ENCODE assay signal across 17 cellular contexts in genomic region chr15:22810033-22810734, GRCh38. TPM values are rescaled to one million over a fixed set of nuclear protein-coding genes. Genes with fewer than 3 reads are reported as not detected.
DNase-seq lines count a peak whose midpoint lies in the region; ATAC-seq and TF ChIP-seq lines count a peak whose summit lies in the region.
"Had no signal": no experiment of that assay in that cellular context is flagged by ENCODE, and none has a peak within 500 bp of the region (broad histone marks: within the 10 kb centered on the region; RNA-seq: fewer than 3 reads in every experiment).

No MANE protein-coding gene starts in this region.

- H3K27me3 Mint-ChIP-seq in CD8-positive, alpha-beta T cell (ENCODE audit: low read depth): no peaks in the 10 kb centered on the region
- H3K27me3 Mint-ChIP-seq: activated CD4-positive, alpha-beta T cell treated with anti-CD3 and anti-CD28 coated beads, Interleukin-2, amount 10 ng/mL, durations not matched to agents 7 days and 5 days had no signal

- CTCF ChIA-PET in CD8-positive, alpha-beta T cell (lab: Charles Lee): no interaction called here

- no peak overlapping the region for H3K4me3 Mint-ChIP-seq in CD8-positive, alpha-beta T cell
- H3K4me3 Mint-ChIP-seq: activated CD4-positive, alpha-beta T cell treated with anti-CD3 and anti-CD28 coated beads, Interleukin-2, amount 10 ng/mL, durations not matched to agents 7 days and 5 days had no signal

- no peaks in the 10 kb centered on the region for H3K27me3 ChIP-seq in CD8-positive, alpha-beta T cell (ENCODE audit: insufficient read depth, low read length)
- no peaks in the 10 kb centered on the region for H3K27me3 ChIP-seq in dorsolateral prefrontal cortex
- H3K27me3 ChIP-seq: hepatocyte had no signal

- H3K27ac ChIP-seq in CD8-positive, alpha-beta T cell (ENCODE audit: low read depth, low read length): no peak overlapping the region
- H3K27ac ChIP-seq in dorsolateral prefrontal cortex: peak overlapping the region in 32 of 59 donors; percentile 13 to 98 (median 72)
- H3K27ac ChIP-seq: hepatocyte had no signal

- POLR2A ChIA-PET in CD8-positive, alpha-beta T cell (lab: Charles Lee): no interaction called here

- DNase-seq in CD8-positive, alpha-beta T cell: peak in 1 of 7 experiments; percentile 42
- peak in 1 of 10 donors; percentile 10 for DNase-seq in dorsolateral prefrontal cortex
- DNase-seq in stimulated activated CD4-positive, alpha-beta T cell treated with anti-CD3 and anti-CD28 coated beads, Interleukin-12 subunit alpha, Interleukin-12 subunit beta, amount 100 ng/mL, for 4 hours: no peak
- DNase-seq: activated CD4-positive, alpha-beta T cell treated with anti-CD3 and anti-CD28 coated beads, Interleukin-2, amount 10 ng/mL, durations not matched to agents 7 days and 5 days; activated naive CD4-positive, alpha-beta T cell treated with Interleukin-2 at 50 U/mL for 16 hours; activated T-cell treated with anti-CD3 and anti-CD28 coated beads for 4 hours; Kasumi-1; NCI-H1105; NCI-H2171 treated with DMSO at 0.1 percent for 48 hours; stimulated activated CD4-positive, alpha-beta T cell treated with anti-CD3 and anti-CD28 coated beads, Interleukin-2, amount 100 ng/mL, for 24 hours had no signal

- peaks cover 28% of the 10 kb centered on the region for H3K36me3 Mint-ChIP-seq in CD8-positive, alpha-beta T cell

- intact Hi-C loops in CD8-positive, alpha-beta T cell (cut with DNase I, micrococcal nuclease): no loop called here
- intact Hi-C loops in dorsolateral prefrontal cortex (cut with DNase I): loop anchor here in 1 of 2 donors (2.0 kb wide), 2 partner anchors 23 to 29 kb away; partner anchors contain the start of genes NIPA1 and NIPA2

- no peaks in the 10 kb centered on the region for H3K9me3 ChIP-seq in CD8-positive, alpha-beta T cell (ENCODE audit: low read length)
- H3K9me3 ChIP-seq: HAP-1 had no signal

- H3K36me3 ChIP-seq in CD8-positive, alpha-beta T cell (ENCODE audit: insufficient read depth, low read length): no peaks in the 10 kb centered on the region

- TF ChIP-seq CTCF in CD8-positive, alpha-beta T cell (IDR thresholded peaks at IDR 0.05): no peak
- TF ChIP-seq CTCF in dorsolateral prefrontal cortex (IDR thresholded peaks at IDR 0.05 in 54 of 56, conservative IDR thresholded peaks at IDR 0.05 in 2 of 56; ENCODE audit: low read depth in 1 of 56, partially characterized antibody in 56 of 56): no peak

- H3K4me1 Mint-ChIP-seq in CD8-positive, alpha-beta T cell (ENCODE audit: low read depth): peaks cover 8% of the 10 kb centered on the region

- no peaks in the 10 kb centered on the region for H3K9me3 Mint-ChIP-seq in CD8-positive, alpha-beta T cell
- H3K9me3 Mint-ChIP-seq: activated CD4-positive, alpha-beta T cell treated with anti-CD3 and anti-CD28 coated beads, Interleukin-2, amount 10 ng/mL, durations not matched to agents 7 days and 5 days had no signal

- peaks cover 3% of the 10 kb centered on the region for H3K4me1 ChIP-seq in CD8-positive, alpha-beta T cell (ENCODE audit: insufficient read depth, low read length)
- H3K4me1 ChIP-seq: HAP-1 had no signal

- H3K4me3 ChIP-seq in CD8-positive, alpha-beta T cell (ENCODE audit: low read depth, low read length): no peak overlapping the region
- no peak overlapping the region for H3K4me3 ChIP-seq in dorsolateral prefrontal cortex
- H3K4me3 ChIP-seq: HAP-1, hepatocyte, lung had no signal

- ATAC-seq in CD8-positive, alpha-beta T cell: peak; percentile 86
- peak; percentile 52 for ATAC-seq in GM18909 (IDR thresholded peaks at IDR 0.05; ENCODE audit: poor library complexity, unreplicated experiment)
- ATAC-seq in HG03575 (IDR thresholded peaks at IDR 0.05; ENCODE audit: extremely low read depth, insufficient number of reproducible peaks, low FRiP score, unreplicated experiment): peak; percentile 51
- ATAC-seq in HG02970 (IDR thresholded peaks at IDR 0.05; ENCODE audit: low FRiP score, unreplicated experiment): no peak
- ATAC-seq in GM21717 (IDR thresholded peaks at IDR 0.05; ENCODE audit: unreplicated experiment): no peak

- peak overlapping the region; percentile 88 for H3K27ac Mint-ChIP-seq in CD8-positive, alpha-beta T cell
- H3K27ac Mint-ChIP-seq: activated CD4-positive, alpha-beta T cell treated with anti-CD3 and anti-CD28 coated beads, Interleukin-2, amount 10 ng/mL, durations not matched to agents 7 days and 5 days had no signal

RNA-seq across cellular contexts. Expression of gene NIPA1, which starts 23.7 kb away (rescaled TPM):
- total RNA-seq in CD8-positive, alpha-beta T cell: 1 to 10 TPM; 6.4 to 7.3 TPM
- total RNA-seq in dorsolateral prefrontal cortex: 100 to 1,000 TPM in 1 of 120 experiments, 10 to 100 TPM in 119; 24.0 to 114 (median 62.6) TPM

RNA-seq across cellular contexts. Expression of gene NIPA2, which starts 28.3 kb away (rescaled TPM):
- total RNA-seq in CD8-positive, alpha-beta T cell: 10 to 100 TPM; 49.1 to 49.7 TPM
- 10 to 100 TPM; 18.5 to 49.2 (median 35.5) TPM for total RNA-seq in dorsolateral prefrontal cortex

Comparison
In these comparisons a context has a peak if more than half of its experiments do, and no peak if none do; other contexts are left out.
1. ATAC-seq: peak in CD8-positive, alpha-beta T cell (single experiment), GM18909 (single experiment) and HG03575 (single experiment); none in HG02970 (single experiment) and GM21717 (single experiment).